Comparison of ENCODE assay signal across 8 cellular contexts in genomic region chr5:76403963-76404693, GRCh38. TPM values are rescaled to one million over a fixed set of nuclear protein-coding genes. Genes with fewer than 3 reads are reported as not detected.
DNase-seq lines count a peak whose midpoint lies in the region; ATAC-seq, FAIRE-seq and TF ChIP-seq lines count a peak whose summit lies in the region.

No MANE protein-coding gene starts in this region.

- no peaks in the 10 kb centered on the region for H3K27me3 ChIP-seq in DOHH2 (ENCODE audit: control insufficient read depth, low read length)
- no peaks in the 10 kb centered on the region for H3K27me3 ChIP-seq in H9 (ENCODE audit: insufficient read depth, low read length)
- peaks cover 29% of the 10 kb centered on the region for H3K27me3 ChIP-seq in RWPE2 (ENCODE audit: insufficient read depth, poor library complexity, severe bottlenecking)
- H3K27me3 ChIP-seq in kidney epithelial cell (ENCODE audit: control insufficient read depth, insufficient read depth, low read length) = peaks cover 19% of the 10 kb centered on the region

- H3K56ac ChIP-seq in H9 (ENCODE audit: insufficient read length, low read depth, low read length) = no peak overlapping the region

- no peak overlapping the region for H2BK15ac ChIP-seq in H9 (ENCODE audit: low read depth, low read length)

- FAIRE-seq in frontal cortex (lab: Jason Lieb, UNC) = no peak

- peak overlapping the region in 1 of 3 experiments; percentile 29; a peak in 1 of 7 replicates for H3K27ac Mint-ChIP-seq in H9
- H3K27ac Mint-ChIP-seq in activated naive CD4-positive, alpha-beta T cell treated with anti-CD3 and anti-CD28 coated beads, Interleukin-2, amount 50 U/mL, for 24 hours = peak overlapping the region; percentile 88

- no peak overlapping the region for H3K4ac ChIP-seq in H9 (ENCODE audit: low read depth, low read length)

- H3K9me2 ChIP-seq in DOHH2 (replicated peaks; ENCODE audit: control insufficient read depth, low read length) = no peaks in the 10 kb centered on the region

- H3K4me3 Mint-ChIP-seq in H9 = peak overlapping the region; percentile 91 to 96
- H3K4me3 Mint-ChIP-seq in activated naive CD4-positive, alpha-beta T cell treated with anti-CD3 and anti-CD28 coated beads, Interleukin-2, amount 50 U/mL, for 24 hours = peak overlapping the region; percentile 96

- H3K4me1 ChIP-seq in DOHH2 (ENCODE audit: control insufficient read depth, low read length) (peaks cover 68% of the 10 kb centered on the region), H9 (ENCODE audit: insufficient read depth, low read length) (peaks cover 11% of the 10 kb centered on the region; the same call in 1 of the 2 replicates), RWPE2 (ENCODE audit: insufficient read depth, poor library complexity, severe bottlenecking) (no peaks in the 10 kb centered on the region)

- H3K27ac ChIP-seq in DOHH2 (ENCODE audit: low read depth, low read length) = peak overlapping the region; percentile 94
- no peak overlapping the region for H3K27ac ChIP-seq in H9 (ENCODE audit: insufficient read length, low read depth, low read length)
- H3K27ac ChIP-seq in RWPE2 (ENCODE audit: poor library complexity, severe bottlenecking) = no peak overlapping the region

- no peak overlapping the region for H2BK20ac ChIP-seq in H9 (ENCODE audit: low read depth, low read length, poor library complexity, severe bottlenecking)

- H3K4me2 ChIP-seq in DOHH2 (ENCODE audit: low read length) = peak overlapping the region; percentile 95
- H3K4me2 ChIP-seq in H9 (ENCODE audit: insufficient read depth, insufficient read length, low read length) = peak overlapping the region; percentile 56

- no peak overlapping the region for H2BK12ac ChIP-seq in H9 (ENCODE audit: insufficient read length, low read depth, low read length)

- H3K36me3 Mint-ChIP-seq in H9 (ENCODE audit: insufficient read depth in 1 of 3, low read depth in 3 of 3) = no peaks in the 10 kb centered on the region; a peak in 1 of 7 replicates
- no peaks in the 10 kb centered on the region for H3K36me3 Mint-ChIP-seq in activated naive CD4-positive, alpha-beta T cell treated with anti-CD3 and anti-CD28 coated beads, Interleukin-2, amount 50 U/mL, for 24 hours

- H3K23me2 ChIP-seq in H9 (ENCODE audit: insufficient read length, low read depth, low read length, poor library complexity, severe bottlenecking) = peaks cover 7% of the 10 kb centered on the region

- H3K9me3 ChIP-seq in DOHH2 (ENCODE audit: control insufficient read depth, insufficient read depth, low read length) (no peaks in the 10 kb centered on the region), H9 (ENCODE audit: control insufficient read depth, low read depth, low read length) (no peaks in the 10 kb centered on the region), RWPE2 (ENCODE audit: severe bottlenecking) (no peaks in the 10 kb centered on the region)

- H3K14ac ChIP-seq in H9 (ENCODE audit: insufficient read depth, low read length) = peak overlapping the region; percentile 22; the same call in 1 of the 2 replicates

- H3F3A ChIP-seq in DOHH2 (ENCODE audit: control insufficient read depth, insufficient read depth) = peaks cover 35% of the 10 kb centered on the region

- no peak overlapping the region for H2BK120ac ChIP-seq in H9 (ENCODE audit: low read depth, low read length, poor library complexity, severe bottlenecking)

- H4K5ac ChIP-seq in H9 (ENCODE audit: insufficient read length, low read depth, low read length) = peak overlapping the region; percentile 3

- TF ChIP-seq CTCF in DOHH2 (IDR thresholded peaks at IDR 0.05; ENCODE audit: low read depth, low read length, poor library complexity, severe bottlenecking) (no peak), H9 (conservative IDR thresholded peaks at IDR 0.05) (peak; percentile 71; the same call in 1 of the 3 replicates), RWPE2 (IDR thresholded peaks at IDR 0.05; ENCODE audit: poor library complexity, severe bottlenecking) (no peak), kidney epithelial cell (IDR thresholded peaks at IDR 0.05; ENCODE audit: insufficient read depth, low read length, poor library complexity, severe bottlenecking) (no peak)

- no peak overlapping the region for H3T11ph ChIP-seq in H9 (ENCODE audit: low read length)

- no peak overlapping the region for H2AFZ ChIP-seq in H9 (ENCODE audit: low read length)

- H2BK5ac ChIP-seq in H9 (ENCODE audit: insufficient read length, low read length) = no peak overlapping the region

- peaks cover 15% of the 10 kb centered on the region for H3K27me3 Mint-ChIP-seq in H9 (ENCODE audit: low read depth)
- H3K27me3 Mint-ChIP-seq in activated naive CD4-positive, alpha-beta T cell treated with anti-CD3 and anti-CD28 coated beads, Interleukin-2, amount 50 U/mL, for 24 hours = no peaks in the 10 kb centered on the region

- peak; percentile 60; the same call in 1 of the 3 replicates for ATAC-seq in RWPE2 (ENCODE audit: low read depth)

- WGBS in H9 (ENCODE audit: extremely low coverage, insufficient read length, low lambda C conversion rate) = no CpG with 5 or more reads among the region's 32 CpGs

- peaks cover 3% of the 10 kb centered on the region for H3K79me1 ChIP-seq in H9 (ENCODE audit: insufficient read depth, low read depth, low read length, poor library complexity, severe bottlenecking)

- H4K20me1 ChIP-seq in DOHH2 (ENCODE audit: control insufficient read depth, insufficient read depth, low read depth, low read length) = no peaks in the 10 kb centered on the region
- no peaks in the 10 kb centered on the region for H4K20me1 ChIP-seq in H9 (ENCODE audit: control insufficient read depth, insufficient read depth, insufficient read length)

- no peak overlapping the region for H2AK5ac ChIP-seq in H9 (ENCODE audit: insufficient read length, low read length)

- no peak overlapping the region for H4K91ac ChIP-seq in H9 (ENCODE audit: insufficient read length, low read depth, low read length)

- H3K4me1 Mint-ChIP-seq in H9 = peaks cover 29% of the 10 kb centered on the region in 2 experiments
- peaks cover 65% of the 10 kb centered on the region for H3K4me1 Mint-ChIP-seq in activated naive CD4-positive, alpha-beta T cell treated with anti-CD3 and anti-CD28 coated beads, Interleukin-2, amount 50 U/mL, for 24 hours

- H3K9ac ChIP-seq in H9 (ENCODE audit: extremely low read depth, insufficient read length, low read length) = peak overlapping the region; percentile 23

- H4K8ac ChIP-seq in H9 (replicated peaks; ENCODE audit: insufficient read length, low read depth, low read length) = no peak overlapping the region

- no peak overlapping the region for H3K23ac ChIP-seq in H9 (ENCODE audit: insufficient read length, low read depth, low read length)

- H3K79me2 ChIP-seq in DOHH2 (ENCODE audit: control insufficient read depth, low read length) = peaks cover 57% of the 10 kb centered on the region
- H3K79me2 ChIP-seq in H9 (ENCODE audit: insufficient read depth, low read length) = peaks cover 22% of the 10 kb centered on the region; the same call in 1 of the 2 replicates

- H3K9me3 Mint-ChIP-seq in H9 = no peaks in the 10 kb centered on the region; a peak in 2 of 5 replicates
- no peaks in the 10 kb centered on the region for H3K9me3 Mint-ChIP-seq in activated naive CD4-positive, alpha-beta T cell treated with anti-CD3 and anti-CD28 coated beads, Interleukin-2, amount 50 U/mL, for 24 hours

- peak overlapping the region; percentile 22 for H3K18ac ChIP-seq in H9 (ENCODE audit: insufficient read length, low read depth, low read length)

- peak; percentile 87 for DNase-seq in H9
- no peak for DNase-seq in RWPE2 (ENCODE audit: low spot score)
- no peak for DNase-seq in kidney epithelial cell (ENCODE audit: low read depth)
- DNase-seq in stimulated activated CD4-positive, alpha-beta T cell treated with anti-CD3 and anti-CD28 coated beads, Interleukin-4, amount 100 ng/mL, for 1 hour = peak; percentile 71
- DNase-seq in frontal cortex (ENCODE audit: low spot score in 2 of 2) = no peak
- DNase-seq in NOMO-1 treated with dmso at 0.1 percent for 144 hours (lab: John Stamatoyannopoulos, UW; ENCODE audit: unreplicated experiment) = no peak

- H3K4me3 ChIP-seq in DOHH2 (ENCODE audit: low read length) (peak overlapping the region; percentile 80), RWPE2 (ENCODE audit: severe bottlenecking) (peak overlapping the region; percentile 46), kidney epithelial cell (ENCODE audit: low read depth, low read length) (peak overlapping the region; percentile 51)

- H3K36me3 ChIP-seq in DOHH2 (ENCODE audit: control insufficient read depth, low read length) (peaks cover 12% of the 10 kb centered on the region), RWPE2 (ENCODE audit: low read depth) (no peaks in the 10 kb centered on the region), kidney epithelial cell (ENCODE audit: control insufficient read depth, insufficient read depth, low read length) (no peaks in the 10 kb centered on the region)

RNA-seq across cellular contexts. Expression of gene IQGAP2, which starts 1.0 kb away (rescaled TPM):
- total RNA-seq in H9 (2021) (22.5 and 23.2 TPM in 2 replicates), kidney epithelial cell (4.0 and 11.7 TPM in 2 replicates), frontal cortex (9.4 TPM)

Comparison
In these comparisons a context has a peak if more than half of its experiments do, and no peak if none do; other contexts are left out.
1. DNase-seq: peak in H9 (single experiment) and stimulated activated CD4-positive, alpha-beta T cell treated with anti-CD3 and anti-CD28 coated beads, Interleukin-4, amount 100 ng/mL, for 1 hour (single experiment); none in RWPE2 (single experiment), kidney epithelial cell (single experiment), frontal cortex (0 of 2) and NOMO-1 treated with dmso at 0.1 percent for 144 hours (single experiment).
2. Peak in every context shown above with its lines, with median percentiles within 50 percentile points of each other: H3K4me3 ChIP-seq.